In the genomic region with DNA sequence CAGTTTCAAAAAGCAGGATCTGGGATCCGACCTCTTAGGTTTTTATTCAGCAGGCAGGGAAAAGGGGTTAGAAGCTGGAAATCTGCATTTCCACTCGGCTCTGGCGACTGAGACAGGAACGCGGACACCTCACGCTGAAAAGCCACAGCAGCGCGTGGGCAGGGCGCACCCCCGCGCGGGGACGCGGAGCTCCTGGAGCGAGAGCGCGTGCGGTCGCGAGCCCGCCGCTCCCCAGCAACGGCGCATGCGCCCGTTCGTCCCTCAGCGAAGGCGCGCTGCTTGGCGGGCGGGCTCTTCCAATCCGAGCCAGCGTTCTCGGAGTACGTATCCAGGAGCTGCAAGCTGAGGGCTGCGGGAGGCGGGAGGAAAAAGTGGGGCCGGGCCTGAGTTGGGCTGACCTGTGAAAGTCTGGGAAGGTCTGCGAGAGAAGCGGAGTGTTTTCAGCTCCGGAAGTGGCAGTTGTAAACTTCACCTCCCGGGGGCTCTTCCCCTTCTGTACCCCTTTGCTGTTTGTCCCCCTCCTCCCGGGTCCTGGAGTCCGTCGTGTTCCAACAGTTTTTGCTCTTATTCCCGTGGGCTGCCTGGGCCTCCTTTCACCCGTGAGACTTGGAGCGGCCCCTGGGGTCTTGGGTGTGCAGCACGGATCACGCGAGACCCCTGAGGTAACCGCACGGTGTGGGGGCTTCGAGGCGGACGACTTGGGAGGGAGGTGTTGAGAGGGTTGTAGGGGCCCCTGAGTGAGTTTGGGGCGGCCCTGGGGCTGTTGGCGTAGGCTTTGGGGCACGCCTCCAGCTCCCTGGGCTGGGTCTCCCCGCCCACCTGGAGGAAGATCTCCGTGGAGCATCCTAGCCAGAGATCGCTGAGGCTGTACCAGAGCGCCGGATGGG, we compare ENCODE assay signal across 1 cellular context.
TF ChIP-seq lines count a peak whose summit lies in the region.

A gene (plus strand): TSS at position 403 of the 887 bp plus-strand sequence. CDS start 11,046 bp downstream, outside the sequence.

TF ChIP-seq in HepG2, 621 proteins besides CTCF, POLR2A, EP300 and RAD21 (continued from another document):
- TF ChIP-seq, protein P1, sequence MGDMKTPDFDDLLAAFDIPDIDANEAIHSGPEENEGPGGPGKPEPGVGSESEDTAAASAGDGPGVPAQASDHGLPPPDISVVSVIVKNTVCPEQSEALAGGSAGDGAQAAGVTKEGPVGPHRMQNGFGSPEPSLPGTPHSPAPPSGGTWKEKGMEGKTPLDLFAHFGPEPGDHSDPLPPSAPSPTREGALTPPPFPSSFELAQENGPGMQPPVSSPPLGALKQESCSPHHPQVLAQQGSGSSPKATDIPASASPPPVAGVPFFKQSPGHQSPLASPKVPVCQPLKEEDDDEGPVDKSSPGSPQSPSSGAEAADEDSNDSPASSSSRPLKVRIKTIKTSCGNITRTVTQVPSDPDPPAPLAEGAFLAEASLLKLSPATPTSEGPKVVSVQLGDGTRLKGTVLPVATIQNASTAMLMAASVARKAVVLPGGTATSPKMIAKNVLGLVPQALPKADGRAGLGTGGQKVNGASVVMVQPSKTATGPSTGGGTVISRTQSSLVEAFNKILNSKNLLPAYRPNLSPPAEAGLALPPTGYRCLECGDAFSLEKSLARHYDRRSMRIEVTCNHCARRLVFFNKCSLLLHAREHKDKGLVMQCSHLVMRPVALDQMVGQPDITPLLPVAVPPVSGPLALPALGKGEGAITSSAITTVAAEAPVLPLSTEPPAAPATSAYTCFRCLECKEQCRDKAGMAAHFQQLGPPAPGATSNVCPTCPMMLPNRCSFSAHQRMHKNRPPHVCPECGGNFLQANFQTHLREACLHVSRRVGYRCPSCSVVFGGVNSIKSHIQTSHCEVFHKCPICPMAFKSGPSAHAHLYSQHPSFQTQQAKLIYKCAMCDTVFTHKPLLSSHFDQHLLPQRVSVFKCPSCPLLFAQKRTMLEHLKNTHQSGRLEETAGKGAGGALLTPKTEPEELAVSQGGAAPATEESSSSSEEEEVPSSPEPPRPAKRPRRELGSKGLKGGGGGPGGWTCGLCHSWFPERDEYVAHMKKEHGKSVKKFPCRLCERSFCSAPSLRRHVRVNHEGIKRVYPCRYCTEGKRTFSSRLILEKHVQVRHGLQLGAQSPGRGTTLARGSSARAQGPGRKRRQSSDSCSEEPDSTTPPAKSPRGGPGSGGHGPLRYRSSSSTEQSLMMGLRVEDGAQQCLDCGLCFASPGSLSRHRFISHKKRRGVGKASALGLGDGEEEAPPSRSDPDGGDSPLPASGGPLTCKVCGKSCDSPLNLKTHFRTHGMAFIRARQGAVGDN (CRISPR knock-in tag; IDR thresholded peaks at IDR 0.05) = peak; percentile 98
- TF ChIP-seq, protein P2, sequence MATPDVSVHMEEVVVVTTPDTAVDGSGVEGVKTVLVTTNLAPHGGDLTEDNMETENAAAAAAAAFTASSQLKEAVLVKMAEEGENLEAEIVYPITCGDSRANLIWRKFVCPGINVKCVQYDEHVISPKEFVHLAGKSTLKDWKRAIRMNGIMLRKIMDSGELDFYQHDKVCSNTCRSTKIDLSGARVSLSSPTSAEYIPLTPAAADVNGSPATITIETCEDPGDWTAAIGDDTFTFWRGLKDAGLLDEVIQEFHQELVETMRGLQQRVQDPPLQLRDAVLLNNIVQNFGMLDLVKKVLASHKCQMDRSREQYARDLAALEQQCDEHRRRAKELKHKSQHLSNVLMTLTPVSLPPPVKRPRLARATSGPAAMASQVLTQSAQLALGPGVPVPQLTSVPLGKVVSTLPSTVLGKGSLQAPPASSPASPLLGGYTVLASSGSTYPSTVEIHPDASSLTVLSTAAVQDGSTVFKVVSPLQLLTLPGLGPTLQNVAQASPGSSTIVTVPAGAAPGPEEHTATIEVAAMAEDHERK (CRISPR knock-in tag; IDR thresholded peaks at IDR 0.05; ENCODE audit: low read depth) = peak; percentile 73
- TF ChIP-seq GABPA (IDR thresholded peaks at IDR 0.05; ENCODE audit: low read depth, low read length) = no peak
- TF ChIP-seq GABPA (CRISPR knock-in tag; IDR thresholded peaks at IDR 0.05; ENCODE audit: low read depth) = peak; percentile 39; the same call in 1 of the 2 replicates
- peak; percentile 66; the same call in 1 of the 2 replicates for TF ChIP-seq ZNF709 (CRISPR knock-in tag; IDR thresholded peaks at IDR 0.05)
- TF ChIP-seq, protein P3, sequence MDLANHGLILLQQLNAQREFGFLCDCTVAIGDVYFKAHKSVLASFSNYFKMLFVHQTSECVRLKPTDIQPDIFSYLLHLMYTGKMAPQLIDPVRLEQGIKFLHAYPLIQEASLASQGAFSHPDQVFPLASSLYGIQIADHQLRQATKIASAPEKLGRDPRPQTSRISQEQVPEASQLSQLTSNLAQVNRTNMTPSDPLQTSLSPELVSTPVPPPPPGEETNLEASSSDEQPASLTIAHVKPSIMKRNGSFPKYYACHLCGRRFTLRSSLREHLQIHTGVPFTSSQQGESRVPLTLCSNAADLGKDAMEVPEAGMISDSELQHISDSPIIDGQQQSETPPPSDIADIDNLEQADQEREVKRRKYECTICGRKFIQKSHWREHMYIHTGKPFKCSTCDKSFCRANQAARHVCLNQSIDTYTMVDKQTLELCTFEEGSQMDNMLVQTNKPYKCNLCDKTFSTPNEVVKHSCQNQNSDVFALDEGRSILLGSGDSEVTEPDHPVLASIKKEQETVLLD (CRISPR knock-in tag; IDR thresholded peaks at IDR 0.05; ENCODE audit: low read depth) = no peak
- TF ChIP-seq HOXA7 (CRISPR knock-in tag; IDR thresholded peaks at IDR 0.05) = no peak
- peak; percentile 95 for TF ChIP-seq ZNF501 (CRISPR knock-in tag; IDR thresholded peaks at IDR 0.05)
- TF ChIP-seq, protein P4, sequence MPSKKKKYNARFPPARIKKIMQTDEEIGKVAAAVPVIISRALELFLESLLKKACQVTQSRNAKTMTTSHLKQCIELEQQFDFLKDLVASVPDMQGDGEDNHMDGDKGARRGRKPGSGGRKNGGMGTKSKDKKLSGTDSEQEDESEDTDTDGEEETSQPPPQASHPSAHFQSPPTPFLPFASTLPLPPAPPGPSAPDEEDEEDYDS (CRISPR knock-in tag; IDR thresholded peaks at IDR 0.05) = peak; percentile 32; the same call in 1 of the 2 replicates
- peak; percentile 78 for TF ChIP-seq TAF1 (CRISPR knock-in tag; IDR thresholded peaks at IDR 0.05)
- TF ChIP-seq, protein P5, sequence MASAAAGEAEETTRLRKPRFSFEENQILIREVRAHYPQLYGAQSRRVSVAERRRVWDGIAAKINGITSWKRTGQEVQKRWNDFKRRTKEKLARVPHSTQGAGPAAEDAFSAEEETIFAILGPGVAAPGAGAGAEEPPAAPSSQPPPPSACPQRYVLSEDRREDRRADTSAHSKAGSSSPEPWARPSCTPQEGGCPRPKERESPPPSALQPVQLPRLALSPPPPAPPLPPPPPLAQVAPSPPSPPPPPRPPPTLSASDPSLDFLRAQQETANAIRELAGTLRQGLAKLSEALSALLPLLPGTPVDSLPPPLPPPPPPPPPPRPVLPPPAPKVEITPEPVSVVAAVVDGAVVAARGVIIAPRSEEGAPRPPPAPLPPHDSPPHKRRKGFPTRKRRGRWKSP (CRISPR knock-in tag; IDR thresholded peaks at IDR 0.05) = peak; percentile 33; the same call in 1 of the 2 replicates
